8 cellular contexts compared by ENCODE assay signal in genomic region chr15:70492240-70493177, GRCh38.
A peak's percentile ranks its signal among the peaks of the same experiment; 100 is the strongest.
DNase-seq lines count a peak whose midpoint lies in the region; ATAC-seq and TF ChIP-seq lines count a peak whose summit lies in the region.

No MANE protein-coding gene starts in this region.

- peak in 1 of 4 donors; percentile 56 for TF ChIP-seq POLR2A in upper lobe of left lung (IDR thresholded peaks at IDR 0.05)

- H3K36me3 ChIP-seq in upper lobe of left lung = no peaks in the 10 kb centered on the region

- peaks cover 85% of the 10 kb centered on the region for H3K4me1 Mint-ChIP-seq in Calu3 (ENCODE audit: low read depth, unreplicated experiment)
- peaks cover 15% of the 10 kb centered on the region for H3K4me1 Mint-ChIP-seq in neural crest cell

- in situ Hi-C loops in G401 (cut with HindIII; ENCODE audit: low sequenced_read_pairs) = no loop called here

- H3K4me1 ChIP-seq in upper lobe of left lung = peaks cover 20 to 38% (median 35%) of the 10 kb centered on the region in 4 donors

- H3K27me3 ChIP-seq in upper lobe of left lung = no peaks in the 10 kb centered on the region

- H3K27me3 Mint-ChIP-seq in Calu3 (ENCODE audit: unreplicated experiment) (no peaks in the 10 kb centered on the region), neural crest cell (ENCODE audit: low read depth) (no peaks in the 10 kb centered on the region)

- no peaks in the 10 kb centered on the region for H3K9me3 ChIP-seq in upper lobe of left lung

- H3K4me3 Mint-ChIP-seq in Calu3 (ENCODE audit: low read depth, unreplicated experiment) (peak overlapping the region; percentile 50), neural crest cell (no peak overlapping the region)

- TF ChIP-seq CTCF in Calu3 (IDR thresholded peaks at IDR 0.05; ENCODE audit: unreplicated experiment) = no peak
- TF ChIP-seq CTCF in neural crest cell (conservative IDR thresholded peaks at IDR 0.05) = no peak
- peak in 4 of 6 experiments; percentile 34 to 71 (median 48) for TF ChIP-seq CTCF in upper lobe of left lung (IDR thresholded peaks at IDR 0.05)

- peak; percentile 84 for DNase-seq in Calu3
- DNase-seq in LoVo (ENCODE audit: low spot score) = peak; percentile 84
- peak; percentile 64 for DNase-seq in activated CD4-positive, alpha-beta T cell treated with anti-CD3 and anti-CD28 coated beads for 1 hour
- peak; percentile 70 for DNase-seq in dedifferentiated amniotic fluid mesenchymal stem cell (ENCODE audit: extremely low spot score)
- no peak for DNase-seq in neural crest cell (ENCODE audit: low read depth, low spot score)
- peak; percentile 83 to 86 for DNase-seq in upper lobe of left lung
- DNase-seq in G401 (ENCODE audit: low spot score) = no peak

- TF ChIP-seq EP300 in upper lobe of left lung (IDR thresholded peaks at IDR 0.05) = peak in 2 of 4 donors; percentile 8 to 43

- CTCF ChIA-PET in Calu3 (lab: Charles Lee) = interaction anchor here (0.8 to 2.6 kb wide), 5 partner anchors 10 to 116 kb away, joined by 3 to 16 read pairs (median 5); no protein-coding TSS in a partner anchor

- H3K9me3 Mint-ChIP-seq in Calu3 (ENCODE audit: low read depth, unreplicated experiment) (no peaks in the 10 kb centered on the region), neural crest cell (no peaks in the 10 kb centered on the region)

- BruUV-seq in Calu3 (replicated peaks; lab: Mats Ljungman, UMichigan) = TSS peak; percentile 42

- no peak overlapping the region for H3K4me3 ChIP-seq in upper lobe of left lung

- WGBS in upper lobe of left lung, 2 donors = 50 to 67% methylated on average over 15 to 17 of the region's 20 CpGs

- H3K36me3 Mint-ChIP-seq in Calu3 (ENCODE audit: insufficient read depth, unreplicated experiment) = peaks cover 41% of the 10 kb centered on the region
- H3K36me3 Mint-ChIP-seq in neural crest cell (ENCODE audit: low read depth) = no peaks in the 10 kb centered on the region

- ATAC-seq in GM21717 (IDR thresholded peaks at IDR 0.05; ENCODE audit: unreplicated experiment) (peak; percentile 45), upper lobe of left lung (ENCODE audit: low FRiP score in 2 of 2) (peak; percentile 74 to 76)

- H3K27ac ChIP-seq in upper lobe of left lung = peak overlapping the region in 3 of 4 donors; percentile 68 to 80 (median 79)

- intact Hi-C loops in Calu3 (cut with micrococcal nuclease; ENCODE audit: unreplicated experiment) = loop anchor here (5.0 kb wide), 1 partner anchor 90 kb away; no protein-coding TSS in a partner anchor

- H3K27ac Mint-ChIP-seq in Calu3 (ENCODE audit: unreplicated experiment) (peak overlapping the region; percentile 76), neural crest cell (ENCODE audit: unreplicated experiment) (peak overlapping the region; percentile 89)

Comparison
In these comparisons a context has a peak if more than half of its experiments do, and no peak if none do; other contexts are left out.
1. DNase-seq: peak in Calu3 (single experiment), LoVo (single experiment), activated CD4-positive, alpha-beta T cell treated with anti-CD3 and anti-CD28 coated beads for 1 hour (single experiment), dedifferentiated amniotic fluid mesenchymal stem cell (single experiment) and upper lobe of left lung (2 of 2); none in neural crest cell (single experiment) and G401 (single experiment).
2. CTCF ChIP-seq: peak in upper lobe of left lung (4 of 6); none in Calu3 (single experiment) and neural crest cell (single experiment).